ENCODE assay signal across 6 cellular contexts in the genomic region with DNA sequence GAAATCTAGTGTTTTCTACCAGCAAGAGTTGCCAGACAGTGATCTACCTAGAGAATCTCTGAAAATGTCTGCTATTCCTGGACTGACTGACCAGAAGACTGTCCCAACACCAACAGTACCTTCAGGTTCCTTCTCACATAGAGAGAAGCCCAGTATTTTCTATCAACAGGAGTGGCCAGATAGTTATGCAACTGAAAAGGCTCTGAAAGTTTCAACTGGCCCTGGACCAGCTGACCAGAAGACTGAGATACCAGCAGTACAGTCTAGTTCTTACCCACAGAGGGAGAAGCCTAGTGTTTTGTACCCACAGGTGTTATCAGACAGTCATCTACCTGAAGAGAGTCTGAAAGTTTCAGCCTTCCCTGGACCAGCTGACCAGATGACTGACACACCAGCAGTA.
"Had no signal": no experiment of that assay in that cellular context is flagged by ENCODE, and none has a peak within 500 bp of the region (broad histone marks: within the 10 kb centered on the region; RNA-seq: fewer than 3 reads in every experiment).

No MANE protein-coding gene starts in this region.

- FAIRE-seq: G401.6, GM12878, GM12891, GM18507, GM19239 had no signal

- H3K4me3 ChIP-seq: GM12878 had no signal

- DNase-seq: GDM1 had no signal

- ATAC-seq: GM12878 had no signal
